In the genomic region with DNA sequence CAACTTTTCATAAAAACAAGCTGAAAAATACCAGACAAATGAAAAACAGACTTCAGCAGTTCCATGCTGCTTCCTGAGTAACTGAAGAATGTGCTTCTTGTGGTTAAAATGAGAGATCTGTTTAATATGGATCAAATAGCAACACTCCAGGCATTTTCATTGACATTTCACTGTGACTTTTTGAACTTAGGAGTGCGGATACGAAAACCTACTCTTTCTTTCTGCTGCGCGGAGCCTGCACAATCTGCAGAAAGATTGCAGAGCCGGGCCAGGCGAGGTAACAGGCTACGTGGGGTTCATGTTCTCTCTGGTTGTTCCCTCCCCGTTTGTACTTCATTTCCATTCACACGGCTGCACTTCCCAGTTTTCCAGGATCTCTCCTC, we compare ENCODE assay signal across 8 cellular contexts. TPM values are rescaled to one million over a fixed set of nuclear protein-coding genes. Genes with fewer than 3 reads are reported as not detected.
DNase-seq lines count a peak whose midpoint lies in the region; ATAC-seq, FAIRE-seq and TF ChIP-seq lines count a peak whose summit lies in the region.

No MANE protein-coding gene starts in this region.

- no peak for ATAC-seq in body of pancreas

- H3K4me3 ChIP-seq in body of pancreas, result peak overlapping the region; percentile 61 to 72

- no peaks in the 10 kb centered on the region for H3K9me3 Mint-ChIP-seq in IgD-negative memory B cell

- H3K36me3 ChIP-seq in body of pancreas (replicated peaks in 1 of 2; ENCODE audit: insufficient read depth in 1 of 2, low read depth in 2 of 2), result no peaks in the 10 kb centered on the region

- H3K36me3 Mint-ChIP-seq in IgD-negative memory B cell, result no peaks in the 10 kb centered on the region

- H3K27me3 Mint-ChIP-seq in IgD-negative memory B cell, result no peaks in the 10 kb centered on the region

- peak; percentile 39 for DNase-seq in DMS 273 treated with DMSO at 0.1 percent for 48 hours (lab: John Stamatoyannopoulos, UW)
- DNase-seq in body of pancreas, result peak; percentile 40 to 57 (median 42)
- no peak for DNase-seq in RKO (ENCODE audit: low spot score)
- DNase-seq in GM19239 (ENCODE audit: insufficient read length, low spot score), result no peak
- DNase-seq in NCI-H524 treated with DMSO at 0.1 percent for 48 hours (lab: John Stamatoyannopoulos, UW), result no peak

- whole genome bisulfite sequencing in body of pancreas, 2 donors, result 1% methylated on average over 9 of the region's 9 CpGs

- H3K4me1 Mint-ChIP-seq in IgD-negative memory B cell, result peaks cover 21 to 28% (median 22%) of the 10 kb centered on the region in 3 donors

- H3K27ac Mint-ChIP-seq in IgD-negative memory B cell, result peak overlapping the region in 2 of 3 donors; percentile 83 to 85

- H3K27ac ChIP-seq in body of pancreas, result peak overlapping the region; percentile 93 to 98 (median 96)
- peak overlapping the region; percentile 92 for H3K27ac ChIP-seq in layer of hippocampus (ENCODE audit: low read depth, low read length)
- H3K27ac ChIP-seq in temporal lobe (ENCODE audit: low read depth, low read length), result peak overlapping the region; percentile 76

- no peak for TF ChIP-seq POLR2A in body of pancreas (IDR thresholded peaks at IDR 0.05)

- no peak for FAIRE-seq in GM19239 (lab: Jason Lieb, UNC)

- H3K27me3 ChIP-seq in body of pancreas (no peaks in the 10 kb centered on the region), layer of hippocampus (ENCODE audit: control insufficient read depth, insufficient read depth, low read length) (no peaks in the 10 kb centered on the region)

- peaks cover 29% of the 10 kb centered on the region for H3K4me1 ChIP-seq in body of pancreas

- no peaks in the 10 kb centered on the region for H3K9me3 ChIP-seq in body of pancreas

- intact Hi-C loops in body of pancreas (cut with DNase I), result loop anchor here (10.0 kb wide), 1 partner anchor 318 kb away; no protein-coding TSS in a partner anchor

- peak overlapping the region; percentile 86 to 95 (median 92) for H3K4me3 Mint-ChIP-seq in IgD-negative memory B cell

- no peak for TF ChIP-seq CTCF in body of pancreas (IDR thresholded peaks at IDR 0.05)

RNA-seq across cellular contexts. Expression of a gene that starts 0.6 kb away (rescaled TPM):
- polyA plus RNA-seq in IgD-negative memory B cell, result 26.0 TPM
- total RNA-seq in body of pancreas (10 to 100 TPM; 11.9 to 17.5 TPM), temporal lobe (75.5 TPM)

RNA-seq across cellular contexts. Expression of a gene that starts 10.1 kb away (rescaled TPM):
- 30.1 TPM for polyA plus RNA-seq in IgD-negative memory B cell
- 10 to 100 TPM; 12.2 to 14.0 TPM for total RNA-seq in body of pancreas
- 34.9 TPM for total RNA-seq in temporal lobe

Comparison
In these comparisons a context has a peak if more than half of its experiments do, and no peak if none do; other contexts are left out.
1. DNase-seq: peak in DMS 273 treated with DMSO at 0.1 percent for 48 hours (single experiment) and body of pancreas (4 of 4); none in RKO (single experiment), GM19239 (single experiment) and NCI-H524 treated with DMSO at 0.1 percent for 48 hours (single experiment).
2. Peak in every context shown above with its lines, with median percentiles within 50 percentile points of each other: H3K27ac ChIP-seq.